In the genomic region with DNA sequence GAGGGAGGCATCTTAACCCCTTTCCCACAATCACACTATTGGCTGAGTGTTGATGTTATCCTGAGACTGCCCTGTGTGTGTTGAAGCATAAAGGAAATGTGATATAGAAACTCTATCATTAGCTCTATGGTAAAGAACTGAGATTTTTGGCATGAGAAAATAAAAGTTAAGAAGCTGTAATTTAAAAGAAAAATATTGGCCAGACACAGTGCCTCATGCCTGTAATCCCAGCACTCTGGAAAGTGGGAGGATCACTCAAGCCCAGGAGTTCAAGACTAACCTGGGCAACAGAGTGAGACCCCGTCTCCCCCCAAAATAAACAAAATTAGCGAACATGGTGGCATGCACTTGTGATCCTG, we compare ENCODE assay signal across 23 cellular contexts. TPM values are rescaled to one million over a fixed set of nuclear protein-coding genes. Genes with fewer than 3 reads are reported as not detected.
DNase-seq lines count a peak whose midpoint lies in the region; ATAC-seq, FAIRE-seq and TF ChIP-seq lines count a peak whose summit lies in the region.
"Had no signal": no experiment of that assay in that cellular context is flagged by ENCODE, and none has a peak within 500 bp of the region (broad histone marks: within the 10 kb centered on the region; RNA-seq: fewer than 3 reads in every experiment).

No MANE protein-coding gene starts in this region.

- H3K4me3 ChIP-seq in HepG2 (replicated peaks in 1 of 3; ENCODE audit: insufficient read depth in 1 of 3, low read depth in 2 of 3, low read length in 3 of 3) = no peak overlapping the region
- H3K4me3 ChIP-seq in right lobe of liver = no peak overlapping the region
- H3K4me3 ChIP-seq in SK-N-MC = peak overlapping the region; percentile 70
- no peak overlapping the region for H3K4me3 ChIP-seq in ascending aorta
- H3K4me3 ChIP-seq: A549; BLaER1 treated with 17β-estradiol and CSF1 and Interleukin-3, amounts not matched to agents 10 nM and 100 nM; GM23338 had no signal

- CTCF ChIA-PET in HepG2 (lab: Yijun Ruan, JAX; ENCODE audit: low intra/inter-chr PET ratio, low total read pairs) = no interaction called here

- no peaks in the 10 kb centered on the region for H3K79me2 ChIP-seq in HepG2 (ENCODE audit: insufficient read depth, low read length)

- no peak overlapping the region for H2AFZ ChIP-seq in HepG2 (ENCODE audit: low read length)
- H2AFZ ChIP-seq: GM23338 had no signal

- intact Hi-C loops in HepG2 (cut with micrococcal nuclease; ENCODE audit: unreplicated experiment) (no loop called here), right lobe of liver (cut with DNase I) (no loop called here), ascending aorta (cut with DNase I) (no loop called here)

- peaks cover 41% of the 10 kb centered on the region for H3K4me1 ChIP-seq in HepG2 (ENCODE audit: insufficient read depth, low read length)
- peaks cover 0 to 18% (median 3%) of the 10 kb centered on the region in 4 donors for H3K4me1 ChIP-seq in right lobe of liver
- H3K4me1 ChIP-seq in ascending aorta = peaks cover 0 to 3% of the 10 kb centered on the region in 2 donors

- H3K36me3 ChIP-seq in HepG2 (replicated peaks in 1 of 2; ENCODE audit: control insufficient read depth in 1 of 2, insufficient read depth in 2 of 2, low read length in 2 of 2) = no peaks in the 10 kb centered on the region
- H3K36me3 ChIP-seq in right lobe of liver = no peaks in the 10 kb centered on the region
- H3K36me3 ChIP-seq in SK-N-MC (ENCODE audit: insufficient read depth, low read length) = no peaks in the 10 kb centered on the region
- H3K36me3 ChIP-seq in ascending aorta = no peaks in the 10 kb centered on the region
- H3K36me3 ChIP-seq: BLaER1 treated with 17β-estradiol and CSF1 and Interleukin-3, amounts not matched to agents 10 nM and 100 nM had no signal

- H3K4me1 Mint-ChIP-seq in nephron progenitor cell = peaks cover 63% of the 10 kb centered on the region
- H3K4me1 Mint-ChIP-seq in stimulated activated naive B cell treated with anti-CD40 and anti-IgM and Interleukin-4, amounts not matched to agents 10 μg/mL and 1 μg/mL and 100 μg/mL, for 72 hours = peaks cover 4% of the 10 kb centered on the region in 2 donors

- no peak for TF ChIP-seq EP300 in HepG2 (IDR thresholded peaks at IDR 0.05; ENCODE audit: low read depth in 2 of 2, low read length in 2 of 2)
- no peak for TF ChIP-seq EP300 in HepG2 (CRISPR knock-in tag; IDR thresholded peaks at IDR 0.05; ENCODE audit: borderline replicate concordance)

- H3K9ac ChIP-seq in HepG2 (ENCODE audit: insufficient read depth, low read depth, low read length) (no peak overlapping the region), SK-N-MC (ENCODE audit: insufficient read length) (peak overlapping the region; percentile 69)
- H3K9ac ChIP-seq: BLaER1 treated with 17β-estradiol and CSF1 and Interleukin-3, amounts not matched to agents 10 nM and 100 nM had no signal

- POLR2A ChIA-PET in HepG2 (lab: Yijun Ruan, JAX) = no interaction called here

- ATAC-seq in HepG2 (no peak), right lobe of liver (no peak)
- ATAC-seq in stimulated activated naive B cell treated with anti-CD40 and anti-IgM and Interleukin-4, amounts not matched to agents 10 μg/mL and 1 μg/mL and 100 μg/mL, for 72 hours (replicated peaks) = no peak
- ATAC-seq: A549, GM23338 had no signal

- TF ChIP-seq CTCF in HepG2 (CRISPR knock-in tag; IDR thresholded peaks at IDR 0.05) (no peak), right lobe of liver (IDR thresholded peaks at IDR 0.05) (no peak), ascending aorta (IDR thresholded peaks at IDR 0.05) (no peak), nephron progenitor cell (IDR thresholded peaks at IDR 0.05) (no peak)

- TF ChIP-seq POLR2A in HepG2 (IDR thresholded peaks at IDR 0.05; ENCODE audit: insufficient read depth in 1 of 2, low read depth in 2 of 2, low read length in 2 of 2) (no peak), right lobe of liver (IDR thresholded peaks at IDR 0.05) (no peak)

- BruUV-seq in HepG2 (replicated peaks; lab: Mats Ljungman, UMichigan) = no TSS peak

- H3K9me3 ChIP-seq in HepG2 (ENCODE audit: low read length) (no peaks in the 10 kb centered on the region), right lobe of liver (no peaks in the 10 kb centered on the region), SK-N-MC (ENCODE audit: low read depth, low read length) (no peaks in the 10 kb centered on the region), ascending aorta (no peaks in the 10 kb centered on the region)
- H3K9me3 ChIP-seq: A549; BLaER1 treated with 17β-estradiol and CSF1 and Interleukin-3, amounts not matched to agents 10 nM and 100 nM had no signal

- no peak overlapping the region for H3K4me3 Mint-ChIP-seq in nephron progenitor cell
- H3K4me3 Mint-ChIP-seq in stimulated activated naive B cell treated with anti-CD40 and anti-IgM and Interleukin-4, amounts not matched to agents 10 μg/mL and 1 μg/mL and 100 μg/mL, for 72 hours = no peak overlapping the region
- H3K4me3 Mint-ChIP-seq: CD4-positive, CD25-positive, alpha-beta regulatory T cell; CD8-positive, alpha-beta memory T cell; GM23338; HFFc6; IgD-negative memory B cell had no signal

- no peaks in the 10 kb centered on the region for H3K36me3 Mint-ChIP-seq in nephron progenitor cell (ENCODE audit: low read depth)
- no peaks in the 10 kb centered on the region for H3K36me3 Mint-ChIP-seq in stimulated activated naive B cell treated with anti-CD40 and anti-IgM and Interleukin-4, amounts not matched to agents 10 μg/mL and 1 μg/mL and 100 μg/mL, for 72 hours
- H3K36me3 Mint-ChIP-seq: CD4-positive, CD25-positive, alpha-beta regulatory T cell; CD8-positive, alpha-beta memory T cell had no signal

- in situ Hi-C loops in HepG2 (cut with HindIII; ENCODE audit: extremely low pct_ligation_motif_present, low pct_unique_long_range_greater_than_20kb) = no loop called here

- no peak for FAIRE-seq in HepG2 (lab: Jason Lieb, UNC)
- FAIRE-seq: A549, G401.6, H54, HTR-8/SVneo had no signal

- peaks cover 12% of the 10 kb centered on the region for H3K27me3 Mint-ChIP-seq in nephron progenitor cell (ENCODE audit: low read depth, poor library complexity)
- peaks cover 49 to 87% of the 10 kb centered on the region in 2 donors for H3K27me3 Mint-ChIP-seq in stimulated activated naive B cell treated with anti-CD40 and anti-IgM and Interleukin-4, amounts not matched to agents 10 μg/mL and 1 μg/mL and 100 μg/mL, for 72 hours

- H3K27ac Mint-ChIP-seq in nephron progenitor cell = no peak overlapping the region
- H3K27ac Mint-ChIP-seq in stimulated activated naive B cell treated with anti-CD40 and anti-IgM and Interleukin-4, amounts not matched to agents 10 μg/mL and 1 μg/mL and 100 μg/mL, for 72 hours = no peak overlapping the region
- H3K27ac Mint-ChIP-seq: CD4-positive, CD25-positive, alpha-beta regulatory T cell; CD8-positive, alpha-beta memory T cell; GM23338; HFFc6; IgD-negative memory B cell had no signal

- peaks cover 4% of the 10 kb centered on the region for H3K9me3 Mint-ChIP-seq in nephron progenitor cell
- no peaks in the 10 kb centered on the region for H3K9me3 Mint-ChIP-seq in stimulated activated naive B cell treated with anti-CD40 and anti-IgM and Interleukin-4, amounts not matched to agents 10 μg/mL and 1 μg/mL and 100 μg/mL, for 72 hours
- H3K9me3 Mint-ChIP-seq: CD8-positive, alpha-beta memory T cell; GM23338; HFFc6; IgD-negative memory B cell had no signal

- no peaks in the 10 kb centered on the region for H4K20me1 ChIP-seq in HepG2 (ENCODE audit: insufficient read depth, low read length)
- H4K20me1 ChIP-seq: BLaER1 treated with 17β-estradiol and CSF1 and Interleukin-3, amounts not matched to agents 10 nM and 100 nM had no signal

- DNase-seq in HepG2 (ENCODE audit: low spot score) (no peak), right lobe of liver (no peak), M059J (ENCODE audit: low read depth) (peak; percentile 26), SK-N-MC (ENCODE audit: low read depth, low spot score) (peak; percentile 94), ascending aorta (ENCODE audit: low spot score in 2 of 2) (no peak), nephron progenitor cell (no peak)
- DNase-seq in stimulated activated naive B cell treated with anti-CD40 and anti-IgM and Interleukin-4, amounts not matched to agents 10 μg/mL and 1 μg/mL and 100 μg/mL, for 72 hours = no peak
- DNase-seq: CD4-positive, CD25-positive, alpha-beta regulatory T cell; CD8-positive, alpha-beta memory T cell; COR-L47; DMS 273 treated with DMSO at 0.1 percent for 48 hours; DMS53; HCEC 1CT; HFFc6; KBM-7 had no signal

- no peak overlapping the region for H3K4me2 ChIP-seq in HepG2 (ENCODE audit: low read depth, low read length)
- H3K4me2 ChIP-seq: A549, GM23338 had no signal

- H3K27ac ChIP-seq in HepG2 (ENCODE audit: extremely low read length, insufficient read depth, low read length) (no peak overlapping the region), right lobe of liver (no peak overlapping the region), SK-N-MC (peak overlapping the region; percentile 100), ascending aorta (no peak overlapping the region)
- H3K27ac ChIP-seq: A549; BLaER1 treated with 17β-estradiol and CSF1 and Interleukin-3, amounts not matched to agents 10 nM and 100 nM had no signal

- peaks cover 0 to 12% of the 10 kb centered on the region in 2 experiments; a peak in 3 of 5 replicates for H3K27me3 ChIP-seq in HepG2 (ENCODE audit: control insufficient read depth in 1 of 2, insufficient read depth in 2 of 2, low read length in 2 of 2)
- no peaks in the 10 kb centered on the region for H3K27me3 ChIP-seq in right lobe of liver
- no peaks in the 10 kb centered on the region for H3K27me3 ChIP-seq in ascending aorta

- TF ChIP-seq RAD21 in HepG2 (CRISPR knock-in tag; IDR thresholded peaks at IDR 0.05) = no peak

- WGBS in HepG2 (ENCODE audit: low lambda C conversion rate) = 3% methylated on average over 2 of the region's 2 CpGs
- WGBS in right lobe of liver (ENCODE audit: insufficient coverage, low coverage, low lambda C conversion rate, missing lambda C conversion rate) = 33% methylated on average over 2 of the region's 2 CpGs

RNA-seq across cellular contexts. Expression of gene RIPK4, which starts 14.2 kb away (rescaled TPM):
- total RNA-seq in HepG2 (2016; rRNA removed; fragmentation: Illumina TruSeq; extraction: Trizol) (4.9 and 5.3 TPM in 2 replicates), right lobe of liver (10 to 100 TPM in 5 of 6 experiments, 1 to 10 TPM in 1; 6.7 to 18.7 (median 12.7) TPM), ascending aorta (6.4 TPM)
- 0.51 and 0.71 TPM in 2 replicates for total RNA-seq in HepG2 (2016; cell fraction: cytosol; rRNA removed; fragmentation: Illumina TruSeq; extraction: Trizol; ENCODE audit: low read depth)
- 4.4 and 5.2 TPM in 2 replicates for total RNA-seq in HepG2 (2016; cell fraction: insoluble cytoplasmic fraction; rRNA removed; fragmentation: Illumina TruSeq; extraction: Trizol)
- 2.1 and 2.3 TPM in 2 replicates for total RNA-seq in HepG2 (2016; cell fraction: membrane; rRNA removed; fragmentation: Illumina TruSeq; extraction: Trizol)
- total RNA-seq in HepG2 (2016; cell fraction: nucleus; rRNA removed; fragmentation: Illumina TruSeq; extraction: Trizol) = 3.5 and 4.3 TPM in 2 replicates
- polyA plus RNA-seq in HepG2 (2011; rRNA removed) = 3.1 and 3.7 TPM in 2 replicates
- polyA plus RNA-seq in HepG2 (2011; cell fraction: cytosol; rRNA removed) = 2.8 TPM in 2 replicates
- polyA plus RNA-seq in HepG2 (2011; cell fraction: nucleus; rRNA removed) = 11.6 and 15.3 TPM in 2 replicates
- polyA plus RNA-seq in HepG2 (2012) = 5.1 and 8.2 TPM in 2 replicates
- 0.29 and 0.38 TPM in 2 replicates for polyA plus RNA-seq in HepG2 (2016; cell fraction: cytosol; fragmentation: Illumina TruSeq; extraction: Trizol; ENCODE audit: low read depth)
- 3.7 and 4.2 TPM in 2 replicates for polyA plus RNA-seq in HepG2 (2016; cell fraction: insoluble cytoplasmic fraction; fragmentation: Illumina TruSeq; extraction: Trizol; ENCODE audit: low read depth)
- 0.65 and 1.0 TPM in 2 replicates for polyA plus RNA-seq in HepG2 (2016; cell fraction: membrane; fragmentation: Illumina TruSeq; extraction: Trizol; ENCODE audit: low read depth)
- 6.2 and 7.7 TPM in 2 replicates for polyA plus RNA-seq in HepG2 (2016; cell fraction: nucleus; fragmentation: Illumina TruSeq; extraction: Trizol; ENCODE audit: insufficient read depth, low read depth)
- polyA minus RNA-seq in HepG2 (2011; rRNA and poly(A)+ RNA removed; ENCODE audit: low replicate concordance) = 0.70 and 14.5 TPM in 2 replicates
- 6.3 and 8.3 TPM in 2 replicates for polyA minus RNA-seq in HepG2 (2011; cell fraction: cytosol; rRNA and poly(A)+ RNA removed)
- 4.6 and 8.5 TPM in 2 replicates for polyA minus RNA-seq in HepG2 (2011; cell fraction: nucleus; rRNA and poly(A)+ RNA removed)
- 13.1 and 20.5 TPM in 2 replicates for total RNA-seq in M059J (2014; rRNA removed; shearing (Covaris generic))
- polyA plus RNA-seq: AG04450; CD8-positive, alpha-beta memory T cell; IgD-negative memory B cell had no signal

Comparison
In these comparisons a context has a peak if more than half of its experiments do, and no peak if none do; other contexts are left out.
1. DNase-seq: peak in M059J (single experiment) and SK-N-MC (single experiment); none in HepG2 (single experiment), right lobe of liver (0 of 3), ascending aorta (0 of 2), nephron progenitor cell (single experiment) and stimulated activated naive B cell treated with anti-CD40 and anti-IgM and Interleukin-4, amounts not matched to agents 10 μg/mL and 1 μg/mL and 100 μg/mL, for 72 hours (single experiment).